ENCODE assay signal across 17 cellular contexts in the genomic region with DNA sequence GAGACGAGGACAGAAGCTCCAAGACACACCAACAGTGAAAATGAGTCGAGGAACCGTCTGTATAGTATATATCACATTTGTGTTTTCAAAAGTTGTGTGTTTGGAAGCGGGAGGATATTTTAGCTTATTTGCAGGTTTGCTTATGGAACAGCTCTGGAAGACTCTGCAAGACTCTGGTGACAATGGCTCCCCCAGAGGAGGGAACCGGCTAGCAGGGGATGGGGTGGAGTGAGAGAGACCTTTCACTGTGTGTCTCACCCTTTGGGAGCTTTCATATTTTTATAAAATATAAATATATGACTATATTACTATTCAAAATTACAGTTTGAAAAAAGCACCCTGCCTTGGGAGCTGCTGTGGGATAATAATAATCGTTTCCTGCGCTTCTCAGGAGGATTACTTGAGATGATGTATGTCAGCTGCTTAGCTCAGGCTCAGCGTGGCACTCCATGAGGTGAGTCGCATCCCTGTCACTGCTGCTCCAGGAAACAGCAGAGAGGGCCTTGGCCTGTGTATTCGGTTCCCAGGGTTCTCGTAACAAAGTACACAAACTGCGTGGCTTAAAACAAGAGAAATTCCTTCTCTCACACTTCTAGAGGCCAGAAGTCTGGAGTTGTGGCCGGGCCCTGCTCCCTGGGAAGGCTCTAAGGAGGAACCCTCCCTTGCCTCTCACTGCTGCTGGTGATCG.
DNase-seq lines count a peak whose midpoint lies in the region; ATAC-seq and TF ChIP-seq lines count a peak whose summit lies in the region.
"Had no signal": no experiment of that assay in that cellular context is flagged by ENCODE, and none has a peak within 500 bp of the region (broad histone marks: within the 10 kb centered on the region; RNA-seq: fewer than 3 reads in every experiment).

No MANE protein-coding gene starts in this region.

- H3K36me3 Mint-ChIP-seq in type B pancreatic cell, result no peaks in the 10 kb centered on the region

- peaks cover 33% of the 10 kb centered on the region for H3K4me1 ChIP-seq in A673 (ENCODE audit: insufficient read depth, low read length, poor library complexity, severe bottlenecking)
- H3K4me1 ChIP-seq in SJSA1 (replicated peaks), result peaks cover 38% of the 10 kb centered on the region

- CTCF ChIA-PET in A673 (lab: Charles Lee), result no interaction called here

- H3K4me3 ChIP-seq in A673 (ENCODE audit: low read depth, low read length, poor library complexity, severe bottlenecking) (no peak overlapping the region), SJSA1 (no peak overlapping the region), fibroblast of pulmonary artery (replicated peaks; ENCODE audit: low read depth, low read length) (no peak overlapping the region)
- H3K4me3 ChIP-seq: BLaER1 treated with 17β-estradiol and CSF1 and Interleukin-3, amounts not matched to agents 10 nM and 100 nM had no signal

- DNase-seq in A673 (ENCODE audit: low spot score), result peak; percentile 53
- peak; percentile 36 to 63 for DNase-seq in SJSA1 (ENCODE audit: low read depth in 1 of 2, low spot score in 2 of 2)
- DNase-seq in fibroblast of pulmonary artery (ENCODE audit: low read depth), result peak; percentile 62
- no peak for DNase-seq in type B pancreatic cell (ENCODE audit: extremely low spot score, unreplicated experiment)
- DNase-seq in T-helper 1 cell, result no peak
- DNase-seq in stimulated activated CD4-positive, alpha-beta T cell treated with anti-CD3 and anti-CD28 coated beads, Interleukin-4, amount 100 ng/mL, for 4 hours, result no peak
- DNase-seq: activated CD4-positive, alpha-beta memory T cell treated with anti-CD3 and anti-CD28 coated beads, Interleukin-2, amount 10 ng/mL, durations not matched to agents 7 days and 5 days; activated gamma-delta T cell; cerebellar nuclear complex; foreskin melanocyte; left colon; NCI-H2029; stimulated activated CD4-positive, alpha-beta T cell treated with anti-CD3 and anti-CD28 coated beads, Interleukin-12 subunit alpha, Interleukin-12 subunit beta, amount 100 ng/mL, for 4 hours had no signal

- peak; percentile 2; the same call in 1 of the 2 replicates for TF ChIP-seq CTCF in A673 (conservative IDR thresholded peaks at IDR 0.05; ENCODE audit: low read depth, low read length)
- TF ChIP-seq CTCF in GM12872 (IDR thresholded peaks at IDR 0.05; ENCODE audit: insufficient read depth, low read depth, low read length), result peak; percentile 23; the same call in 2 of the 3 replicates
- peak; percentile 17 for TF ChIP-seq CTCF in fibroblast of pulmonary artery (IDR thresholded peaks at IDR 0.05; ENCODE audit: low read length, missing control alignments)
- TF ChIP-seq CTCF in type B pancreatic cell (conservative IDR thresholded peaks at IDR 0.05), result no peak

- H3K9me3 ChIP-seq in A673 (ENCODE audit: low read depth, low read length, poor library complexity, severe bottlenecking) (no peaks in the 10 kb centered on the region), SJSA1 (replicated peaks) (no peaks in the 10 kb centered on the region)
- H3K9me3 ChIP-seq: neutrophil had no signal

- H3K27ac Mint-ChIP-seq in type B pancreatic cell, result no peak overlapping the region
- H3K27ac Mint-ChIP-seq: activated CD4-positive, alpha-beta memory T cell treated with anti-CD3 and anti-CD28 coated beads, Interleukin-2, amount 10 ng/mL, durations not matched to agents 7 days and 5 days had no signal

- peaks cover 4% of the 10 kb centered on the region for H3K27me3 Mint-ChIP-seq in type B pancreatic cell

- H3K27ac ChIP-seq in A673 (ENCODE audit: low read depth, low read length, poor library complexity, severe bottlenecking) (no peak overlapping the region), SJSA1 (peak overlapping the region; percentile 66)
- H3K27ac ChIP-seq: BLaER1 treated with 17β-estradiol and CSF1 and Interleukin-3, amounts not matched to agents 10 nM and 100 nM; neutrophil had no signal

- no peaks in the 10 kb centered on the region for H3K27me3 ChIP-seq in A673 (replicated peaks; ENCODE audit: insufficient read depth, low read depth, low read length, poor library complexity)
- H3K27me3 ChIP-seq in SJSA1 (replicated peaks), result no peaks in the 10 kb centered on the region
- H3K27me3 ChIP-seq: BLaER1 treated with 17β-estradiol and CSF1 and Interleukin-3, amounts not matched to agents 10 nM and 100 nM had no signal

- no TSS peak for BruUV-seq in A673 (replicated peaks; lab: Mats Ljungman, UMichigan)

- POLR2A ChIA-PET in A673 (lab: Charles Lee; ENCODE audit: low non-redundant PET), result no interaction called here

- no peak for ATAC-seq in GM19351 (IDR thresholded peaks at IDR 0.05; ENCODE audit: unreplicated experiment)
- ATAC-seq: left colon had no signal

- no peaks in the 10 kb centered on the region for H3K9me3 Mint-ChIP-seq in type B pancreatic cell
- H3K9me3 Mint-ChIP-seq: activated CD4-positive, alpha-beta memory T cell treated with anti-CD3 and anti-CD28 coated beads, Interleukin-2, amount 10 ng/mL, durations not matched to agents 7 days and 5 days had no signal

- H3K36me3 ChIP-seq in A673 (ENCODE audit: insufficient read depth, low read length, poor library complexity, severe bottlenecking), result no peaks in the 10 kb centered on the region
- no peaks in the 10 kb centered on the region for H3K36me3 ChIP-seq in SJSA1
- H3K36me3 ChIP-seq: BLaER1 treated with 17β-estradiol and CSF1 and Interleukin-3, amounts not matched to agents 10 nM and 100 nM; neutrophil had no signal

- intact Hi-C loops in A673 (cut with micrococcal nuclease; ENCODE audit: unreplicated experiment), result loop anchor here (5.0 to 10.0 kb wide), 2 partner anchors 182 to 235 kb away; partner anchors contain the start of gene FAM43A

- peaks cover 26% of the 10 kb centered on the region for H3K4me1 Mint-ChIP-seq in type B pancreatic cell (ENCODE audit: unreplicated experiment)
- H3K4me1 Mint-ChIP-seq: activated CD4-positive, alpha-beta memory T cell treated with anti-CD3 and anti-CD28 coated beads, Interleukin-2, amount 10 ng/mL, durations not matched to agents 7 days and 5 days had no signal

- H3K4me3 Mint-ChIP-seq in type B pancreatic cell, result no peak overlapping the region
- H3K4me3 Mint-ChIP-seq: activated CD4-positive, alpha-beta memory T cell treated with anti-CD3 and anti-CD28 coated beads, Interleukin-2, amount 10 ng/mL, durations not matched to agents 7 days and 5 days had no signal

Comparison
In these comparisons a context has a peak if more than half of its experiments do, and no peak if none do; other contexts are left out.
1. DNase-seq: peak in A673 (single experiment), SJSA1 (2 of 2) and fibroblast of pulmonary artery (single experiment); none in type B pancreatic cell (single experiment), T-helper 1 cell (0 of 5) and stimulated activated CD4-positive, alpha-beta T cell treated with anti-CD3 and anti-CD28 coated beads, Interleukin-4, amount 100 ng/mL, for 4 hours (0 of 2).